In genomic region chr10:133372507-133372906, GRCh38 we compare ENCODE assay signal across 9 cellular contexts. TPM values are rescaled to one million over a fixed set of nuclear protein-coding genes. Genes with fewer than 3 reads are reported as not detected.
DNase-seq lines count a peak whose midpoint lies in the region; ATAC-seq and TF ChIP-seq lines count a peak whose summit lies in the region.
"Had no signal": no experiment of that assay in that cellular context is flagged by ENCODE, and none has a peak within 500 bp of the region (broad histone marks: within the 10 kb centered on the region; RNA-seq: fewer than 3 reads in every experiment).

No MANE protein-coding gene starts in this region.

- H3K4me3 ChIP-seq in PC-9 (peak overlapping the region; percentile 33; the same call in 1 of the 2 replicates), fibroblast of lung (replicated peaks in 1 of 4; ENCODE audit: control extremely low read depth in 1 of 4, insufficient read depth in 1 of 4, low read depth in 3 of 4, low read length in 4 of 4) (peak overlapping the region in 1 of 4 experiments; percentile 72), osteoblast (ENCODE audit: insufficient read depth, low read length) (peak overlapping the region; percentile 82)

- H3K9me3 Mint-ChIP-seq in CD14-positive monocyte, result no peaks in the 10 kb centered on the region

- peaks cover 14% of the 10 kb centered on the region for H3K4me1 Mint-ChIP-seq in CD14-positive monocyte

- CTCF ChIA-PET in PC-9 (lab: Charles Lee), result no interaction called here

- POLR2A ChIA-PET in PC-9 (lab: Charles Lee; ENCODE audit: unreplicated experiment), result no interaction called here

- H3K9me2 ChIP-seq in PC-9 (ENCODE audit: insufficient read depth), result no peaks in the 10 kb centered on the region

- peak overlapping the region; percentile 46 to 47 for H3K4me3 Mint-ChIP-seq in CD14-positive monocyte

- H3K27me3 Mint-ChIP-seq in CD14-positive monocyte (ENCODE audit: low read depth in 3 of 3), result peaks cover 0 to 9% (median 7%) of the 10 kb centered on the region in 3 donors

- H3K4me1 ChIP-seq in PC-9 (replicated peaks; ENCODE audit: insufficient read depth) (no peaks in the 10 kb centered on the region; the same call in 1 of the 2 replicates), fibroblast of lung (ENCODE audit: control insufficient read depth, extremely low read depth, insufficient read depth, low read length) (no peaks in the 10 kb centered on the region), osteoblast (ENCODE audit: insufficient read depth, low read length) (peaks cover 5% of the 10 kb centered on the region)

- H3K79me2 ChIP-seq in PC-9 (ENCODE audit: low read depth) (peaks cover 8% of the 10 kb centered on the region; the same call in 1 of the 2 replicates), fibroblast of lung (ENCODE audit: control insufficient read depth, insufficient read depth, low read length) (peaks cover 1% of the 10 kb centered on the region), osteoblast (ENCODE audit: insufficient read depth, low read length) (peaks cover 4% of the 10 kb centered on the region)

- H3F3A ChIP-seq in PC-9 (ENCODE audit: insufficient read depth, low read depth), result no peaks in the 10 kb centered on the region

- BruUV-seq in PC-9 (replicated peaks; lab: Mats Ljungman, UMichigan), result no TSS peak

- no peaks in the 10 kb centered on the region for H4K20me1 ChIP-seq in PC-9 (ENCODE audit: insufficient read depth)
- H4K20me1 ChIP-seq in fibroblast of lung (ENCODE audit: control insufficient read depth, extremely low read depth, insufficient read depth, low read length), result no peaks in the 10 kb centered on the region
- H4K20me1 ChIP-seq in osteoblast (ENCODE audit: insufficient read depth, low read length), result peaks cover 3% of the 10 kb centered on the region

- no peaks in the 10 kb centered on the region for H3K9me3 ChIP-seq in PC-9 (ENCODE audit: insufficient read depth, low read depth)
- H3K9me3 ChIP-seq in fibroblast of lung (ENCODE audit: control insufficient read depth, insufficient read depth, low read depth, low read length), result no peaks in the 10 kb centered on the region
- no peaks in the 10 kb centered on the region for H3K9me3 ChIP-seq in osteoblast (ENCODE audit: low read depth, low read length)

- H3K36me3 ChIP-seq in PC-9 (ENCODE audit: low read depth) (no peaks in the 10 kb centered on the region), fibroblast of lung (ENCODE audit: control insufficient read depth, insufficient read depth, low read length) (peaks cover 13% of the 10 kb centered on the region), osteoblast (ENCODE audit: insufficient read depth, low read length) (peaks cover 22% of the 10 kb centered on the region)

- peak overlapping the region; percentile 75 for H3K4me2 ChIP-seq in PC-9
- peak overlapping the region; percentile 48 for H3K4me2 ChIP-seq in fibroblast of lung (ENCODE audit: extremely low read depth, insufficient read depth, low read length)
- peak overlapping the region; percentile 60 for H3K4me2 ChIP-seq in osteoblast (ENCODE audit: insufficient read depth, low read length)

- H3K27me3 ChIP-seq in PC-9 (ENCODE audit: insufficient read depth, low read depth) (no peaks in the 10 kb centered on the region), fibroblast of lung (ENCODE audit: control insufficient read depth, insufficient read depth, low read length) (no peaks in the 10 kb centered on the region), osteoblast (ENCODE audit: insufficient read depth, low read length) (no peaks in the 10 kb centered on the region)

- no peak overlapping the region for H2AFZ ChIP-seq in PC-9
- no peak overlapping the region for H2AFZ ChIP-seq in fibroblast of lung (ENCODE audit: low read length)
- no peak overlapping the region for H2AFZ ChIP-seq in osteoblast (ENCODE audit: low read length)

- H3K36me3 Mint-ChIP-seq in CD14-positive monocyte, result peaks cover 27 to 38% of the 10 kb centered on the region in 2 donors

- ATAC-seq in GM21447 (IDR thresholded peaks at IDR 0.05; ENCODE audit: unreplicated experiment) (no peak), GM19463 (IDR thresholded peaks at IDR 0.05; ENCODE audit: unreplicated experiment) (no peak)

- TF ChIP-seq CTCF in CD14-positive monocyte (IDR thresholded peaks at IDR 0.05) (no peak), PC-9 (conservative IDR thresholded peaks at IDR 0.05) (no peak), fibroblast of lung (conservative IDR thresholded peaks at IDR 0.05 in 1 of 2, IDR thresholded peaks at IDR 0.05 in 1 of 2; ENCODE audit: low read depth in 1 of 2, low read length in 2 of 2) (no peak), osteoblast (IDR thresholded peaks at IDR 0.05; ENCODE audit: extremely low read depth, low read depth, low read length) (no peak)

- intact Hi-C loops in CD14-positive monocyte (cut with micrococcal nuclease) (loop anchor here in 1 of 2 donors (10.0 kb wide), 1 partner anchor 1068 kb away; the partner anchor contains the start of gene STK32C), PC-9 (cut with micrococcal nuclease; ENCODE audit: unreplicated experiment) (loop anchor here (10.0 kb wide), 1 partner anchor 152 kb away; the partner anchor contains the start of gene CYP2E1)

- no peak overlapping the region for H3K27ac ChIP-seq in PC-9
- no peak overlapping the region for H3K27ac ChIP-seq in fibroblast of lung (ENCODE audit: insufficient read depth, low read length)
- no peak overlapping the region for H3K27ac ChIP-seq in osteoblast (ENCODE audit: low read depth, low read length)

- H3K27ac Mint-ChIP-seq in CD14-positive monocyte, result no peak overlapping the region

- DNase-seq in CD14-positive monocyte (ENCODE audit: low spot score) (no peak), PC-9 (no peak), fibroblast of lung (ENCODE audit: low read depth in 2 of 2) (no peak), osteoblast (ENCODE audit: insufficient read length, low spot score, missing footprints) (peak; percentile 90), T-helper 9 cell (no peak), mucosa of gallbladder (ENCODE audit: low spot score) (no peak)

- no peak overlapping the region for H3K9ac ChIP-seq in fibroblast of lung (ENCODE audit: insufficient read depth, low read length)

RNA-seq across cellular contexts. Expression of gene ECHS1, which starts 0.6 kb away (rescaled TPM):
- polyA plus RNA-seq in CD14-positive monocyte (100 to 1,000 TPM in 1 of 2 donors, 10 to 100 TPM in 1; 85.1 to 102 TPM), fibroblast of lung (71.9 and 89.3 TPM in 2 replicates)
- total RNA-seq in PC-9 (2021) (86.6 and 90.7 TPM in 2 replicates), fibroblast of lung (48.5 and 63.9 TPM in 2 replicates), osteoblast (55.4 and 56.1 TPM in 2 replicates), mucosa of gallbladder (122 TPM)
- polyA plus RNA-seq in fibroblast of lung (2012), result 89.0 and 131 TPM in 2 replicates
- 84.0 and 124 TPM in 2 replicates for polyA minus RNA-seq in fibroblast of lung (ENCODE audit: low replicate concordance)

RNA-seq across cellular contexts. Expression of gene PAOX, which starts 6.6 kb away (rescaled TPM):
- polyA plus RNA-seq in CD14-positive monocyte (1 to 10 TPM; 9.3 to 9.5 TPM), fibroblast of lung (2.4 and 3.3 TPM in 2 replicates)
- total RNA-seq in PC-9 (2021) (5.7 and 9.5 TPM in 2 replicates), fibroblast of lung (9.2 and 9.8 TPM in 2 replicates), osteoblast (5.9 and 7.6 TPM in 2 replicates), mucosa of gallbladder (9.4 TPM)
- 3.9 and 5.6 TPM in 2 replicates for polyA plus RNA-seq in fibroblast of lung (2012)
- polyA minus RNA-seq in fibroblast of lung (ENCODE audit: low replicate concordance), result 3.3 and 7.7 TPM in 2 replicates

RNA-seq across cellular contexts. Expression of gene FUOM, which starts 14.7 kb away (rescaled TPM):
- polyA plus RNA-seq in CD14-positive monocyte (10 to 100 TPM; 39.0 to 56.8 TPM), fibroblast of lung (14.2 and 16.0 TPM in 2 replicates)
- total RNA-seq in PC-9 (2021) (7.4 and 12.5 TPM in 2 replicates), fibroblast of lung (6.4 and 15.0 TPM in 2 replicates), osteoblast (5.1 and 6.5 TPM in 2 replicates), mucosa of gallbladder (13.0 TPM)
- polyA plus RNA-seq in fibroblast of lung (2012), result 19.9 and 25.2 TPM in 2 replicates
- polyA minus RNA-seq in fibroblast of lung (ENCODE audit: low replicate concordance), result 2.7 and 2.9 TPM in 2 replicates

RNA-seq across cellular contexts. Expression of gene MTG1, which starts 21.4 kb away (rescaled TPM):
- 10 to 100 TPM; 13.0 to 17.1 TPM for polyA plus RNA-seq in CD14-positive monocyte
- 33.0 and 45.9 TPM in 2 replicates for total RNA-seq in PC-9 (2021)
- 22.1 and 23.9 TPM in 2 replicates for total RNA-seq in fibroblast of lung
- 25.3 and 39.0 TPM in 2 replicates for polyA plus RNA-seq in fibroblast of lung
- polyA plus RNA-seq in fibroblast of lung (2012), result 21.1 and 35.2 TPM in 2 replicates
- 43.2 and 46.9 TPM in 2 replicates for polyA minus RNA-seq in fibroblast of lung (ENCODE audit: low replicate concordance)
- 28.3 and 31.5 TPM in 2 replicates for total RNA-seq in osteoblast
- 50.6 TPM for total RNA-seq in mucosa of gallbladder

RNA-seq across cellular contexts. Expression of gene PRAP1, which starts 25.3 kb away (rescaled TPM):
- polyA plus RNA-seq in CD14-positive monocyte (not detected), fibroblast of lung (not detected in 2 replicates)
- total RNA-seq in PC-9 (2021) (not detected in 2 replicates), fibroblast of lung (not detected in 2 replicates), osteoblast (not detected in 2 replicates), mucosa of gallbladder (4.8 TPM)
- polyA plus RNA-seq in fibroblast of lung (2012), result not detected in 2 replicates
- not detected in 2 replicates for polyA minus RNA-seq in fibroblast of lung (ENCODE audit: low replicate concordance)
- polyA plus RNA-seq: lung had no signal
